Comparison of ENCODE assay signal across 26 cellular contexts in genomic region chr15:64530472-64530871, GRCh38.
"Had no signal": no experiment of that assay in that cellular context is flagged by ENCODE, and none has a peak within 500 bp of the region (broad histone marks: within the 10 kb centered on the region; RNA-seq: fewer than 3 reads in every experiment).

No MANE protein-coding gene starts in this region.

- H3K27me3 ChIP-seq: foreskin keratinocyte, heart left ventricle, neutrophil, right lobe of liver had no signal

- DNase-seq: activated CD4-positive, alpha-beta memory T cell treated with anti-CD3 and anti-CD28 coated beads, Interleukin-2, amount 10 ng/mL, durations not matched to agents 7 days and 5 days; activated CD4-positive, alpha-beta T cell treated with anti-CD3 and anti-CD28 coated beads for 48 hours; activated CD8-positive, alpha-beta memory T cell treated with anti-CD3 and anti-CD28 coated beads, Interleukin-2, amount 50 U/mL, for 48 hours; activated naive CD4-positive, alpha-beta T cell; activated T-cell treated with anti-CD3 and anti-CD28 coated beads, Interleukin-2, amount 50 U/mL, for 4 hours; amygdala; caudate nucleus; cortex of kidney; effector memory CD8-positive, alpha-beta T cell; foreskin keratinocyte; heart left ventricle; hypothalamus; immature natural killer cell; kidney; left colon; right lobe of liver; stimulated activated CD4-positive, alpha-beta T cell treated with anti-CD3 and anti-CD28 coated beads, Interleukin-2, amount 100 ng/mL, for 48 hours; stimulated activated naive CD4-positive, alpha-beta T cell treated with Interleukin-2 at 50 U/mL for 16 hours; T-helper 1 cell; trophoblast cell had no signal

- H3K4me3 Mint-ChIP-seq: activated CD4-positive, alpha-beta memory T cell treated with anti-CD3 and anti-CD28 coated beads, Interleukin-2, amount 10 ng/mL, durations not matched to agents 7 days and 5 days; activated T-cell treated with anti-CD3 and anti-CD28 coated beads, Interleukin-2, amount 50 U/mL, for 4 hours; effector memory CD8-positive, alpha-beta T cell; immature natural killer cell; natural killer cell treated with Interleukin-12 subunit alpha and Interleukin-12 subunit beta and Interleukin-15 and Interleukin-18, amount 100 ng/mL, for 72 hours had no signal

- H3K36me3 Mint-ChIP-seq: immature natural killer cell; natural killer cell treated with Interleukin-12 subunit alpha and Interleukin-12 subunit beta and Interleukin-15 and Interleukin-18, amount 100 ng/mL, for 72 hours had no signal

- H3K4me3 ChIP-seq: heart left ventricle, right lobe of liver, thoracic aorta had no signal

- H3K9me3 ChIP-seq: heart left ventricle, neutrophil, right lobe of liver, thoracic aorta had no signal

- H3K27ac Mint-ChIP-seq: activated CD4-positive, alpha-beta memory T cell treated with anti-CD3 and anti-CD28 coated beads, Interleukin-2, amount 10 ng/mL, durations not matched to agents 7 days and 5 days; activated naive CD4-positive, alpha-beta T cell treated with anti-CD3 and anti-CD28 coated beads, Interleukin-2, amount 50 U/mL, for 72 hours; immature natural killer cell had no signal

- H3K27ac ChIP-seq: foreskin keratinocyte, heart left ventricle, neutrophil, right lobe of liver, thoracic aorta, VCaP had no signal

- H3K4me1 ChIP-seq: right lobe of liver had no signal

- H3K27me3 Mint-ChIP-seq: activated CD4-positive, alpha-beta memory T cell treated with anti-CD3 and anti-CD28 coated beads, Interleukin-2, amount 10 ng/mL, durations not matched to agents 7 days and 5 days; effector memory CD8-positive, alpha-beta T cell; natural killer cell treated with Interleukin-12 subunit alpha and Interleukin-12 subunit beta and Interleukin-15 and Interleukin-18, amount 100 ng/mL, for 72 hours had no signal

- H3K9me3 Mint-ChIP-seq: activated CD4-positive, alpha-beta memory T cell treated with anti-CD3 and anti-CD28 coated beads, Interleukin-2, amount 10 ng/mL, durations not matched to agents 7 days and 5 days; activated naive CD4-positive, alpha-beta T cell treated with anti-CD3 and anti-CD28 coated beads, Interleukin-2, amount 50 U/mL, for 72 hours; activated T-cell treated with anti-CD3 and anti-CD28 coated beads, Interleukin-2, amount 50 U/mL, for 4 hours; effector memory CD8-positive, alpha-beta T cell; immature natural killer cell; natural killer cell treated with Interleukin-12 subunit alpha and Interleukin-12 subunit beta and Interleukin-15 and Interleukin-18, amount 100 ng/mL, for 72 hours had no signal

- H3K36me3 ChIP-seq: neutrophil, right lobe of liver, thoracic aorta had no signal

- ATAC-seq: activated naive CD4-positive, alpha-beta T cell treated with anti-CD3 and anti-CD28 coated beads, Interleukin-2, amount 50 U/mL, for 72 hours; activated T-cell treated with anti-CD3 and anti-CD28 coated beads, Interleukin-2, amount 50 U/mL, for 4 hours; effector memory CD8-positive, alpha-beta T cell; esophagus mucosa; foreskin keratinocyte; heart left ventricle; left colon; natural killer cell treated with Interleukin-12 subunit alpha and Interleukin-12 subunit beta and Interleukin-15 and Interleukin-18, amount 100 ng/mL, for 72 hours; right lobe of liver had no signal
